8 cellular contexts compared by ENCODE assay signal in the genomic region with DNA sequence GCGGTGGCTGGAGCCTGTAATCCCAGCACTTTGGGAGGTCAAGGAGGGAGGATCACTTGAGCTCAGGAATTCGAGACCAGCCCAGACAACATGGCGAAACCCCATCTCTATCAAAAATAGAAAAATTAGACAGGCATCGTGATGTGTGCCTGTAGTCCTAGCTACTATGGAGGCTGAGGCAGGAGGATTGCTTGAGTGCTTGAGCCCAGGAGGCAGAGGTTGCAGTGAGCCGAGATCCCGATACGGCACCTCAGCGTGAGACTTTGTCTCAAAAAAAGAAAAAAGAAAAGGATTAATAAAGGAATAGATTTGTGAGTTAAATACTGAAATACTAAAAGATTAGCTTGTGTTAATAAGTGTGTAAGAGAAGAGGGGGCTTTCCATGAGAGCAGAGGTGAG. TPM values are rescaled to one million over a fixed set of nuclear protein-coding genes. Genes with fewer than 3 reads are reported as not detected.
DNase-seq lines count a peak whose midpoint lies in the region; ATAC-seq, FAIRE-seq and TF ChIP-seq lines count a peak whose summit lies in the region.

No MANE protein-coding gene starts in this region.

- TF ChIP-seq EP300 in GM12878 (IDR thresholded peaks at IDR 0.05; ENCODE audit: borderline replicate concordance in 1 of 2, control insufficient read depth in 1 of 2, low read depth in 2 of 2, low read length in 2 of 2), result no peak
- TF ChIP-seq EP300 in upper lobe of left lung (IDR thresholded peaks at IDR 0.05), result no peak

- TF ChIP-seq POLR2A in GM12878 (IDR thresholded peaks at IDR 0.05; ENCODE audit: low read depth, low read length) (no peak), upper lobe of left lung (IDR thresholded peaks at IDR 0.05) (no peak)

- FAIRE-seq in GM12878 (lab: Jason Lieb, UNC), result peak; percentile 7

- CTCF ChIA-PET in GM12878 (lab: Yijun Ruan, JAX), result interaction anchor here (0.6 to 1.0 kb wide), 4 partner anchors 11 to 147 kb away, joined by 3 to 4 read pairs (median 3); a partner anchor contains a TSS

- intact Hi-C loops in left ventricle myocardium superior (cut with micrococcal nuclease), result no loop called here
- intact Hi-C loops in GM12878 (cut with micrococcal nuclease; ENCODE audit: unreplicated experiment), result no loop called here

- in situ Hi-C loops in GM12878 (cut with MboI), result no loop called here

- H3K4me2 ChIP-seq in GM12878 (ENCODE audit: control insufficient read depth, insufficient read depth), result peak overlapping the region; percentile 78

- peak overlapping the region; percentile 45 for H3K9ac ChIP-seq in GM12878 (ENCODE audit: control insufficient read depth, insufficient read depth, low read length)

- no peaks in the 10 kb centered on the region for H3K9me3 ChIP-seq in cardiac muscle cell (ENCODE audit: low read depth)
- no peaks in the 10 kb centered on the region for H3K9me3 ChIP-seq in GM12878 (replicated peaks; ENCODE audit: control insufficient read depth, insufficient read depth, low read length)
- peaks cover 0 to 2% of the 10 kb centered on the region in 2 donors for H3K9me3 ChIP-seq in lung (ENCODE audit: control insufficient read depth in 2 of 2, insufficient read depth in 1 of 2, low read length in 1 of 2)
- no peaks in the 10 kb centered on the region for H3K9me3 ChIP-seq in upper lobe of left lung

- TF ChIP-seq RAD21 in GM12878 (IDR thresholded peaks at IDR 0.05; ENCODE audit: insufficient read depth, low read depth, low read length), result no peak

- H3K27me3 ChIP-seq in cardiac muscle cell (no peaks in the 10 kb centered on the region), GM12878 (replicated peaks in 1 of 2; ENCODE audit: control insufficient read depth in 2 of 2, insufficient read depth in 2 of 2, low read length in 1 of 2) (no peaks in the 10 kb centered on the region), lung (ENCODE audit: control insufficient read depth, insufficient read depth) (no peaks in the 10 kb centered on the region), upper lobe of left lung (no peaks in the 10 kb centered on the region)

- peak overlapping the region; percentile 89 for H2AFZ ChIP-seq in GM12878 (ENCODE audit: control insufficient read depth, low read depth, low read length)

- H3K36me3 ChIP-seq in cardiac muscle cell, result no peaks in the 10 kb centered on the region
- H3K36me3 ChIP-seq in GM12878 (ENCODE audit: control insufficient read depth in 2 of 2, insufficient read depth in 2 of 2, low read length in 1 of 2), result no peaks in the 10 kb centered on the region
- no peaks in the 10 kb centered on the region for H3K36me3 ChIP-seq in lung (ENCODE audit: control insufficient read depth in 2 of 2, insufficient read depth in 2 of 2, low read length in 2 of 2)
- no peaks in the 10 kb centered on the region for H3K36me3 ChIP-seq in upper lobe of left lung

- SMC1A ChIA-PET in GM12878 (lab: Charles Lee; ENCODE audit: uncharacterized antibody, unreplicated experiment), result interaction anchor here (0.6 to 1.9 kb wide), 11 partner anchors 8 to 117 kb away, joined by 3 to 7 read pairs (median 4); no protein-coding TSS in a partner anchor

- POLR2A ChIA-PET in GM12878 (lab: Charles Lee), result interaction anchor here (0.6 to 1.4 kb wide), 4 partner anchors 41 to 52 kb away, joined by 3 to 4 read pairs (median 3); no protein-coding TSS in a partner anchor

- peak overlapping the region; percentile 79 for H3K27ac ChIP-seq in cardiac muscle cell
- H3K27ac ChIP-seq in GM12878 (ENCODE audit: control insufficient read depth, insufficient read depth), result peak overlapping the region; percentile 79
- peak overlapping the region; percentile 32 to 70 for H3K27ac ChIP-seq in lung (ENCODE audit: low read depth in 1 of 2, low read length in 1 of 2)
- peak overlapping the region; percentile 57 to 71 (median 62) for H3K27ac ChIP-seq in upper lobe of left lung

- no peak for TF ChIP-seq CTCF in cardiac muscle cell (IDR thresholded peaks at IDR 0.05; ENCODE audit: low read depth, low read length)
- no peak for TF ChIP-seq CTCF in GM12878 (IDR thresholded peaks at IDR 0.05 in 2 of 3, conservative IDR thresholded peaks at IDR 0.05 in 1 of 3; ENCODE audit: control insufficient read depth in 2 of 3, extremely low read depth in 1 of 3, insufficient read depth in 1 of 3, low read depth in 3 of 3, low read length in 3 of 3)
- no peak for TF ChIP-seq CTCF in lung (IDR thresholded peaks at IDR 0.05; ENCODE audit: control extremely low read depth, extremely low read depth)
- no peak for TF ChIP-seq CTCF in upper lobe of left lung (IDR thresholded peaks at IDR 0.05)

- peaks cover 10% of the 10 kb centered on the region for H3K4me1 ChIP-seq in cardiac muscle cell (ENCODE audit: low read depth)
- H3K4me1 ChIP-seq in GM12878 (ENCODE audit: control insufficient read depth, insufficient read depth, low read length), result peaks cover 15% of the 10 kb centered on the region
- no peaks in the 10 kb centered on the region for H3K4me1 ChIP-seq in lung (ENCODE audit: control insufficient read depth in 2 of 2, insufficient read depth in 2 of 2, low read length in 2 of 2)
- peaks cover 0 to 15% (median 2%) of the 10 kb centered on the region in 4 donors for H3K4me1 ChIP-seq in upper lobe of left lung

- TSS peak; percentile 77 for BruUV-seq in GM12878 (replicated peaks; lab: Mats Ljungman, UMichigan)

- no peak for DNase-seq in cardiac muscle cell (ENCODE audit: low read depth in 1 of 2, low spot score in 1 of 2)
- DNase-seq in left ventricle myocardium superior, result no peak
- DNase-seq in GM12878 (ENCODE audit: low read depth, low spot score), result no peak
- no peak for DNase-seq in lung (ENCODE audit: low spot score)
- DNase-seq in upper lobe of left lung, result no peak
- DNase-seq in NCI-H446 (lab: John Stamatoyannopoulos, UW), result no peak
- no peak for DNase-seq in COLO668 (lab: John Stamatoyannopoulos, UW; ENCODE audit: unreplicated experiment)

- RAD21 ChIA-PET in GM12878 (lab: Charles Lee; ENCODE audit: unreplicated experiment), result interaction anchor here (0.5 to 2.8 kb wide), 8 partner anchors 8 to 217 kb away, joined by 3 to 18 read pairs (median 4); a partner anchor contains a TSS

- 56% methylated on average over 8 of the region's 8 CpGs for WGBS in GM12878 (ENCODE audit: insufficient coverage, insufficient replicate concordance, low lambda C conversion rate, missing lambda C conversion rate)
- WGBS in lung, 2 donors, result 74 to 80% methylated on average over 8 of the region's 8 CpGs
- WGBS in upper lobe of left lung, 2 donors, result 78 to 81% methylated on average over 8 of the region's 8 CpGs

- no peak for ATAC-seq in left ventricle myocardium superior
- peak; percentile 19 for ATAC-seq in GM12878
- peak; percentile 15 for ATAC-seq in lung (ENCODE audit: insufficient read depth, low FRiP score)
- peak in 1 of 2 donors; percentile 9 for ATAC-seq in upper lobe of left lung (ENCODE audit: low FRiP score in 2 of 2)
- no peak for ATAC-seq in HG03175 (IDR thresholded peaks at IDR 0.05; ENCODE audit: unreplicated experiment)

- no peaks in the 10 kb centered on the region for H3K79me2 ChIP-seq in GM12878 (ENCODE audit: control insufficient read depth, insufficient read depth, low read length)

- H3K4me3 ChIP-seq in cardiac muscle cell (no peak overlapping the region), GM12878 (peak overlapping the region; percentile 36), lung (no peak overlapping the region), upper lobe of left lung (peak overlapping the region in 3 of 4 donors; percentile 32 to 43 (median 43))

- H4K20me1 ChIP-seq in GM12878 (ENCODE audit: control insufficient read depth, insufficient read depth), result no peaks in the 10 kb centered on the region

RNA-seq across cellular contexts. Expression of a gene that starts 29.4 kb away (rescaled TPM):
- 0.14 TPM in 1 of 2 replicates, not detected in the other for total RNA-seq in cardiac muscle cell
- polyA plus RNA-seq in cardiac muscle cell, result 0.31 TPM in 1 of 2 replicates, not detected in the other
- total RNA-seq in left ventricle myocardium superior, result 0.52 TPM
- total RNA-seq in GM12878 (2013; cell fraction: nucleolus; rRNA removed), result not detected in 2 replicates
- 0.27 and 1.1 TPM in 2 replicates for total RNA-seq in GM12878 (2014; rRNA removed)
- 0.18 and 0.72 TPM in 2 replicates for total RNA-seq in GM12878 (2014; rRNA removed; fragmentation: Illumina TruSeq; extraction: Trizol)
- 0.44 TPM in 1 of 2 replicates, not detected in the other for total RNA-seq in GM12878 (2021)
- not detected for polyA plus RNA-seq in GM12878 (2011; ENCODE audit: low read depth)
- polyA plus RNA-seq in GM12878 (2011; rRNA removed), result 0.13 and 0.30 TPM in 2 replicates
- polyA plus RNA-seq in GM12878 (2011; cell fraction: cytosol; rRNA removed), result 0.13 TPM in 1 of 2 replicates, not detected in the other
- 0.15 and 0.40 TPM in 2 replicates for polyA plus RNA-seq in GM12878 (2011; cell fraction: nucleus; rRNA removed)
- polyA plus RNA-seq in GM12878 (2012), result 0.08 and 0.14 TPM in 2 replicates
- 0.14 and 0.34 TPM in 2 replicates for polyA plus RNA-seq in GM12878 (2014; fragmentation: Illumina TruSeq; extraction: Trizol)
- under 1 TPM; 0.07 to 0.16 TPM for polyA plus RNA-seq in GM12878 (2014; fragmentation: Nextera tagmentation; extraction: Ambion mirVana)
- polyA plus RNA-seq in GM12878 (2014; rRNA removed), result 0.10 and 0.11 TPM in 2 replicates
- polyA plus RNA-seq in GM12878 (2016; fragmentation: Nextera tagmentation; extraction: Ambion mirVana), result under 1 TPM in 1 of 2 experiments, not detected in 1; 0.07 TPM
- polyA minus RNA-seq in GM12878 (2011; rRNA and poly(A)+ RNA removed), result 0.80 TPM in 1 of 2 replicates, not detected in the other
- not detected in 2 replicates for polyA minus RNA-seq in GM12878 (2011; cell fraction: cytosol; rRNA and poly(A)+ RNA removed)
- polyA minus RNA-seq in GM12878 (2011; cell fraction: nucleus; rRNA and poly(A)+ RNA removed), result 0.19 TPM in 1 of 2 replicates, not detected in the other
- total RNA-seq in lung, result under 1 TPM; 0.43 to 0.65 TPM
- polyA plus RNA-seq in lung, result under 1 TPM; 0.33 to 0.58 TPM
- 1 to 10 TPM in 1 of 6 donors, under 1 TPM in 4, not detected in 1; 0.15 to 1.0 (median 0.34) TPM for total RNA-seq in upper lobe of left lung

RNA-seq across cellular contexts. Expression of a gene that starts 40.0 kb away (rescaled TPM):
- total RNA-seq in cardiac muscle cell, result 564 and 928 TPM in 2 replicates
- 650 and 986 TPM in 2 replicates for polyA plus RNA-seq in cardiac muscle cell
- total RNA-seq in left ventricle myocardium superior, result 267 TPM
- 614 and 625 TPM in 2 replicates for total RNA-seq in GM12878 (2013; cell fraction: nucleolus; rRNA removed)
- total RNA-seq in GM12878 (2014; rRNA removed), result 911 and 918 TPM in 2 replicates
- total RNA-seq in GM12878 (2014; rRNA removed; fragmentation: Illumina TruSeq; extraction: Trizol), result 1,200 and 1,219 TPM in 2 replicates
- total RNA-seq in GM12878 (2021), result 766 and 773 TPM in 2 replicates
- polyA plus RNA-seq in GM12878 (2011; ENCODE audit: low read depth), result 683 TPM
- polyA plus RNA-seq in GM12878 (2011; rRNA removed), result 1,305 and 1,562 TPM in 2 replicates
- polyA plus RNA-seq in GM12878 (2011; cell fraction: cytosol; rRNA removed), result 561 and 849 TPM in 2 replicates
- polyA plus RNA-seq in GM12878 (2011; cell fraction: nucleus; rRNA removed), result 413 and 577 TPM in 2 replicates
- polyA plus RNA-seq in GM12878 (2012), result 661 and 837 TPM in 2 replicates
- 1,492 and 1,839 TPM in 2 replicates for polyA plus RNA-seq in GM12878 (2014; fragmentation: Illumina TruSeq; extraction: Trizol)
- 1,000 to 10,000 TPM in 1 of 2 experiments, 100 to 1,000 TPM in 1; 679 to 1,422 TPM for polyA plus RNA-seq in GM12878 (2014; fragmentation: Nextera tagmentation; extraction: Ambion mirVana)
- 866 and 889 TPM in 2 replicates for polyA plus RNA-seq in GM12878 (2014; rRNA removed)
- polyA plus RNA-seq in GM12878 (2016; fragmentation: Nextera tagmentation; extraction: Ambion mirVana), result 1,000 to 10,000 TPM; 1,325 to 1,341 TPM
- 736 and 779 TPM in 2 replicates for polyA minus RNA-seq in GM12878 (2011; rRNA and poly(A)+ RNA removed)
- polyA minus RNA-seq in GM12878 (2011; cell fraction: cytosol; rRNA and poly(A)+ RNA removed), result 204 and 236 TPM in 2 replicates
- 243 and 440 TPM in 2 replicates for polyA minus RNA-seq in GM12878 (2011; cell fraction: nucleus; rRNA and poly(A)+ RNA removed)
- total RNA-seq in lung, result 100 to 1,000 TPM; 302 to 508 TPM
- polyA plus RNA-seq in lung, result 100 to 1,000 TPM; 576 to 589 TPM
- total RNA-seq in upper lobe of left lung, result 100 to 1,000 TPM; 119 to 390 (median 293) TPM

Comparison
In these comparisons a context has a peak if more than half of its experiments do, and no peak if none do; other contexts are left out.
1. H3K4me3 ChIP-seq: peak in GM12878 (single experiment) and upper lobe of left lung (3 of 4); none in cardiac muscle cell (single experiment) and lung (single experiment).
2. ATAC-seq: peak in GM12878 (single experiment) and lung (single experiment); none in left ventricle myocardium superior (single experiment) and HG03175 (single experiment).
3. Peak in every context shown above with its lines, with median percentiles within 50 percentile points of each other: H3K27ac ChIP-seq.